In the genomic region with DNA sequence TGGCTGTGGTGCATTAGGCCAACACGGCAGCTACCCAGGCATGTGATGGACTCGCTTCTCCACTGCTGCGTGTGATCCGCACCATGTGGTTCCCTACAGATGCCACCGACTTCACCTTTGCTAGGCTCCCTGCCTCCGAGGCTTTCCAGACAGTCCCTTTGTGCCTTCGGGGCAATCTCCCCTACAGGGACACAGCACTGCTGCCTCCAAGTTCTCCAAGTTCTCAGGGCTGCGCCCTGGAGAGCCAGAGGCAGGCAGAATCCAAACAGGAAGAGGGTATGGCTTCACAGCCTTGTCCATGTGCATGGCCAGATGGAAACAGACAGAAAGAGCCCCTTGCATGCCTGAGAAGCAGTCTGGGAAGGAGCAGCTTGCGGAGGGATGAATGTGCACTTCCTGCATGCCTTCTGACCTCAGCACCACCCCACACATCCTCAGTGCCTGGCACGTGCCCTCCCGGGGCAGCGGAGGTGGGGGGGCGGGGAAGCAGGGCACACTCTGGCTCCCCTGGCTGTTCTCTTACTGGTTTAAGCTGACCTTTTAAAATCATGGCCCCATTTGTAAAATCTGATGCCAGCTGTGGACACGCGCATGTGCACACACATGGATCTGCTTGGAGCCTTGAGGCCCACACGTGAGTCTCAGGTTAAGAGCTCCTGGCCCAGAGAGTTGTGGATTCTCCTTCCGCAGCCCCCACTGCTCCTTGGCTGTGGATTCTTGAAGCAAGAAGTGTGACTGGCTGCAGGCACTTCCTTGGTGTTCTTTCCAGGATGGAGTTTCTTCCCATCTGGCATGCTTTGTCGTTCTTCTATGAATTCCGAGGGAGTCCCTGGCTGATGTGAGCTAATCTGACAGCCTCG, we compare ENCODE assay signal across 11 cellular contexts. TPM values are rescaled to one million over a fixed set of nuclear protein-coding genes. Genes with fewer than 3 reads are reported as not detected.
DNase-seq lines count a peak whose midpoint lies in the region; TF ChIP-seq lines count a peak whose summit lies in the region.
"Had no signal": no experiment of that assay in that cellular context is flagged by ENCODE, and none has a peak within 500 bp of the region (broad histone marks: within the 10 kb centered on the region; RNA-seq: fewer than 3 reads in every experiment).

No MANE protein-coding gene starts in this region.

- H3K27ac Mint-ChIP-seq in HFFc6 = peak overlapping the region; percentile 100

- H3K4me3 ChIP-seq in AG09309 (ENCODE audit: control insufficient read depth, low read depth, low read length) (no peak overlapping the region), astrocyte of the spinal cord (ENCODE audit: low read depth, low read length) (no peak overlapping the region), mesodermal cell (ENCODE audit: extremely low read depth, insufficient read depth, low read length, poor library complexity, severe bottlenecking) (no peak overlapping the region)
- H3K4me3 ChIP-seq: dorsolateral prefrontal cortex, K562 had no signal

- WGBS in mesodermal cell (ENCODE audit: insufficient coverage in 2 of 2), 2 experiments = 95 to 96% methylated on average over 20 of the region's 20 CpGs

- no peaks in the 10 kb centered on the region for H3K9me3 ChIP-seq in mesodermal cell (ENCODE audit: control insufficient read depth, low read length)

- peaks cover 55% of the 10 kb centered on the region for H3K4me1 Mint-ChIP-seq in HFFc6 (ENCODE audit: low read depth)

- peaks cover 11% of the 10 kb centered on the region; the same call in 1 of the 2 replicates for H3K9me3 Mint-ChIP-seq in HFFc6

- in situ Hi-C loops in astrocyte of the spinal cord (cut with HindIII; ENCODE audit: low sequenced_read_pairs) = no loop called here

- no peak for TF ChIP-seq CTCF in AG09309 (IDR thresholded peaks at IDR 0.05; ENCODE audit: control insufficient read depth, insufficient read depth, low read depth, low read length, missing control alignments)
- TF ChIP-seq CTCF in HFFc6 (IDR thresholded peaks at IDR 0.05) = no peak
- no peak for TF ChIP-seq CTCF in astrocyte of the spinal cord (IDR thresholded peaks at IDR 0.05; ENCODE audit: low read depth, low read length)

- H3K4me1 ChIP-seq in mesodermal cell (ENCODE audit: control insufficient read depth, insufficient read depth, low read length, poor library complexity, severe bottlenecking) = peaks cover 35% of the 10 kb centered on the region

- H3K27me3 Mint-ChIP-seq in HFFc6 (ENCODE audit: insufficient read depth) = no peaks in the 10 kb centered on the region

- H3K36me3 Mint-ChIP-seq in HFFc6 (ENCODE audit: low read depth) = peaks cover 15% of the 10 kb centered on the region

- H3K27ac ChIP-seq in mesodermal cell (ENCODE audit: low read depth, low read length, severe bottlenecking) (peak overlapping the region; percentile 13), caudate nucleus (ENCODE audit: low read depth, low read length) (no peak overlapping the region)

- peaks cover 37% of the 10 kb centered on the region for H3K36me3 ChIP-seq in mesodermal cell (ENCODE audit: control insufficient read depth, insufficient read depth, low read length)

- peak overlapping the region; percentile 65 for H3K4me3 Mint-ChIP-seq in HFFc6

- DNase-seq in AG09309 (ENCODE audit: low read depth) (peak; percentile 69), HFFc6 (peak; percentile 69), astrocyte of the spinal cord (ENCODE audit: low read depth, low spot score) (peak; percentile 48), NCI-H526 (lab: John Stamatoyannopoulos, UW) (no peak), caudate nucleus (lab: John Stamatoyannopoulos, UW) (no peak), NCI-H774 (lab: John Stamatoyannopoulos, UW) (no peak)
- DNase-seq in stimulated activated CD4-positive, alpha-beta T cell treated with anti-CD3 and anti-CD28 coated beads, Interleukin-4, amount 100 ng/mL, for 1 hour = no peak
- DNase-seq: dorsolateral prefrontal cortex, H7 had no signal

RNA-seq across cellular contexts. Expression of gene MTSS2, which starts 55.3 kb away (rescaled TPM):
- 10 to 100 TPM; 82.0 to 96.1 (median 86.5) TPM for total RNA-seq in HFFc6 (2021; fragmentation: NEBNext Ultra II Directional; extraction: Animal tissue kit (Norgen Biotek cat#: 25700))
- polyA plus RNA-seq in mesodermal cell (2013, experiment 1 of 2) = 57.6 TPM
- 44.7 TPM for polyA plus RNA-seq in mesodermal cell (2013, experiment 2 of 2)

RNA-seq across cellular contexts. Expression of gene VAC14, which starts 59.8 kb away (rescaled TPM):
- 10 to 100 TPM; 34.5 to 45.5 (median 37.6) TPM for total RNA-seq in HFFc6 (2021; fragmentation: NEBNext Ultra II Directional; extraction: Animal tissue kit (Norgen Biotek cat#: 25700))
- polyA plus RNA-seq in mesodermal cell (2013, experiment 1 of 2) = 36.4 TPM
- polyA plus RNA-seq in mesodermal cell (2013, experiment 2 of 2) = 33.8 TPM

Comparison
In these comparisons a context has a peak if more than half of its experiments do, and no peak if none do; other contexts are left out.
1. DNase-seq: peak in AG09309 (single experiment), HFFc6 (single experiment) and astrocyte of the spinal cord (single experiment); none in NCI-H526 (0 of 2), caudate nucleus (0 of 61), stimulated activated CD4-positive, alpha-beta T cell treated with anti-CD3 and anti-CD28 coated beads, Interleukin-4, amount 100 ng/mL, for 1 hour (single experiment) and NCI-H774 (single experiment).